Comparison of ENCODE assay signal across 25 cellular contexts in the genomic region with DNA sequence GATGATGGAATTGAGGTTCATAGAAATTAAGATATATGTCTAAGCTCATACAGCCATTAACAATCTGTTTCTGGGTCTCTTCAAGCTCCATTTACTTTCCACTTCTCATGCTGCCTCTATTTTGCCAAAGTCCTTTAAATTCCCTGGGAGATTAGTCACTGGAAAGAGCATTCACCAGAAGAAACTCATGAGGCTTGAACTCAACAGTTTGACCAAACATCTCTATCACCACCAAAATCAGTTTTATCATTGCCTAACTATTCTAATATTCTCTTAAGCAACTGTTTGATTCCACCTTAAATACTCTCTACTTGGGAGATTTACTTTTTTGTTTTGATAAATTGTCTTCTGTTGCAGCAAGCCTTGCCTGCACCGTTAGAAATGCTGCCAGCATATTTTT.
DNase-seq lines count a peak whose midpoint lies in the region; TF ChIP-seq lines count a peak whose summit lies in the region.
"Had no signal": no experiment of that assay in that cellular context is flagged by ENCODE, and none has a peak within 500 bp of the region (broad histone marks: within the 10 kb centered on the region; RNA-seq: fewer than 3 reads in every experiment).

No MANE protein-coding gene starts in this region.

- in situ Hi-C loops in GM23248 (cut with MboI) (no loop called here), astrocyte of the cerebellum (cut with HindIII; ENCODE audit: low sequenced_read_pairs) (no loop called here)

- H3F3A ChIP-seq in GM23248 (ENCODE audit: insufficient read depth) (0 out of 2 replicates have a peak, but pooled peaks cover 9% of the 10 kb centered on the region), smooth muscle cell (ENCODE audit: low read depth) (no peaks in the 10 kb centered on the region)

- peaks cover 6% of the 10 kb centered on the region for H3K9me3 Mint-ChIP-seq in activated naive CD4-positive, alpha-beta T cell treated with anti-CD3 and anti-CD28 coated beads for 36 hours

- H3K4me3 ChIP-seq in AG04449 (ENCODE audit: low read depth, low read length) = no peak overlapping the region
- no peak overlapping the region for H3K4me3 ChIP-seq in GM23248
- no peak overlapping the region for H3K4me3 ChIP-seq in astrocyte of the cerebellum (ENCODE audit: low read depth, low read length)
- no peak overlapping the region for H3K4me3 ChIP-seq in smooth muscle cell
- H3K4me3 ChIP-seq in right atrium auricular region = no peak overlapping the region
- H3K4me3 ChIP-seq: ovary, Peyer's patch, SJSA1, testis, vagina had no signal

- H3K9ac ChIP-seq in GM23248 = no peak overlapping the region
- no peak overlapping the region for H3K9ac ChIP-seq in smooth muscle cell (ENCODE audit: low read depth)

- H3K4me3 Mint-ChIP-seq in activated naive CD4-positive, alpha-beta T cell treated with anti-CD3 and anti-CD28 coated beads for 36 hours = no peak overlapping the region
- H3K4me3 Mint-ChIP-seq: natural killer cell had no signal

- H3K27ac ChIP-seq in GM23248 = no peak overlapping the region
- no peak overlapping the region for H3K27ac ChIP-seq in smooth muscle cell (ENCODE audit: low read depth)
- H3K27ac ChIP-seq in right atrium auricular region = no peak overlapping the region
- H3K27ac ChIP-seq: ovary, Peyer's patch, SJSA1, testis, vagina had no signal

- H2AFZ ChIP-seq in GM23248 = no peak overlapping the region
- no peak overlapping the region for H2AFZ ChIP-seq in smooth muscle cell (ENCODE audit: low read depth)

- H3K4me2 ChIP-seq in GM23248 (ENCODE audit: unreplicated experiment) (peak overlapping the region; percentile 19), smooth muscle cell (no peak overlapping the region)

- H3K36me3 ChIP-seq in GM23248 (ENCODE audit: low read depth) (no peaks in the 10 kb centered on the region), smooth muscle cell (ENCODE audit: low read depth) (no peaks in the 10 kb centered on the region), right atrium auricular region (no peaks in the 10 kb centered on the region)
- H3K36me3 ChIP-seq: ovary, Peyer's patch, SJSA1, vagina had no signal

- no peak overlapping the region for H3K27ac Mint-ChIP-seq in activated naive CD4-positive, alpha-beta T cell treated with anti-CD3 and anti-CD28 coated beads for 36 hours
- H3K27ac Mint-ChIP-seq: natural killer cell had no signal

- H3K36me3 Mint-ChIP-seq in activated naive CD4-positive, alpha-beta T cell treated with anti-CD3 and anti-CD28 coated beads for 36 hours (ENCODE audit: low read depth) = no peaks in the 10 kb centered on the region

- no peaks in the 10 kb centered on the region for H3K27me3 Mint-ChIP-seq in activated naive CD4-positive, alpha-beta T cell treated with anti-CD3 and anti-CD28 coated beads for 36 hours (ENCODE audit: low read depth)

- WGBS in GM23248 (ENCODE audit: low coverage in 1 of 2, low lambda C conversion rate in 2 of 2, missing lambda C conversion rate in 2 of 2), 2 experiments = 3 to 5% methylated on average over 1 of the region's 1 CpG
- 85% methylated on average over 1 of the region's 1 CpG for WGBS in smooth muscle cell (ENCODE audit: low lambda C conversion rate)

- CTCF ChIA-PET in AG04449 (lab: Yijun Ruan, JAX) = interaction anchor here (1.6 kb wide), 1 partner anchor 24 kb away, joined by 6 read pairs; no protein-coding TSS in a partner anchor
- CTCF ChIA-PET in activated naive CD4-positive, alpha-beta T cell treated with anti-CD3 and anti-CD28 coated beads for 36 hours (lab: Charles Lee) = no interaction called here

- H3K4me1 ChIP-seq in GM23248 (ENCODE audit: insufficient read depth) (peaks cover 13% of the 10 kb centered on the region; the same call in 1 of the 2 replicates), smooth muscle cell (ENCODE audit: low read depth) (no peaks in the 10 kb centered on the region), right atrium auricular region (no peaks in the 10 kb centered on the region)
- H3K4me1 ChIP-seq: Peyer's patch, testis, vagina had no signal

- intact Hi-C loops in activated naive CD4-positive, alpha-beta T cell treated with anti-CD3 and anti-CD28 coated beads for 36 hours (cut with micrococcal nuclease) = no loop called here

- H3K9me3 ChIP-seq in GM23248 (ENCODE audit: low read depth) (no peaks in the 10 kb centered on the region), smooth muscle cell (replicated peaks; ENCODE audit: low read depth) (no peaks in the 10 kb centered on the region), right atrium auricular region (no peaks in the 10 kb centered on the region)
- H3K9me3 ChIP-seq: ovary, Peyer's patch, SJSA1, testis, vagina had no signal

- H3K9me2 ChIP-seq in GM23248 (ENCODE audit: insufficient read depth) = no peaks in the 10 kb centered on the region; the same call in 1 of the 2 replicates

- no peak for TF ChIP-seq CTCF in AG04449 (IDR thresholded peaks at IDR 0.05; ENCODE audit: insufficient read depth, low read length, missing control alignments)
- TF ChIP-seq CTCF in astrocyte of the cerebellum (IDR thresholded peaks at IDR 0.05; ENCODE audit: low read depth, low read length, missing control alignments) = no peak
- no peak for TF ChIP-seq CTCF in smooth muscle cell (IDR thresholded peaks at IDR 0.05; ENCODE audit: borderline replicate concordance, insufficient read depth, poor library complexity, severe bottlenecking)
- TF ChIP-seq CTCF in right atrium auricular region (IDR thresholded peaks at IDR 0.05) = no peak

- H3K79me2 ChIP-seq in GM23248 (ENCODE audit: insufficient read depth) (no peaks in the 10 kb centered on the region), smooth muscle cell (ENCODE audit: low read depth) (no peaks in the 10 kb centered on the region)

- H3K27me3 ChIP-seq in GM23248 (replicated peaks; ENCODE audit: insufficient read depth) (no peaks in the 10 kb centered on the region), smooth muscle cell (ENCODE audit: low read depth) (no peaks in the 10 kb centered on the region), right atrium auricular region (no peaks in the 10 kb centered on the region)
- H3K27me3 ChIP-seq: ovary, Peyer's patch, SJSA1, testis, vagina had no signal

- DNase-seq in AG04449 (ENCODE audit: low read depth, low spot score) (peak; percentile 59), GM23248 (peak; percentile 75), astrocyte of the cerebellum (ENCODE audit: low read depth) (peak; percentile 27), hepatic stellate cell (ENCODE audit: low spot score) (peak; percentile 19), smooth muscle cell (lab: John Stamatoyannopoulos, UW; ENCODE audit: unreplicated experiment) (no peak), NCI-H1694 (lab: John Stamatoyannopoulos, UW) (no peak), right atrium auricular region (ENCODE audit: low spot score) (no peak)
- no peak for DNase-seq in activated naive CD4-positive, alpha-beta T cell treated with anti-CD3 and anti-CD28 coated beads for 36 hours
- DNase-seq: activated CD4-positive, alpha-beta T cell treated with anti-CD3 and anti-CD28 coated beads for 1 hour; activated naive CD4-positive, alpha-beta T cell treated with Interleukin-2 at 50 U/mL for 16 hours; activated T-cell treated with anti-CD3 and anti-CD28 coated beads, Interleukin-2, amount 50 U/mL, for 48 hours; cerebellar nuclear complex; hypothalamus; Kasumi-1; natural killer cell; NCI-H1048; NCI-H187; NCI-H526 treated with DMSO at 0.1 percent for 48 hours; ovary; Peyer's patch; stimulated activated CD4-positive, alpha-beta T cell treated with anti-CD3 and anti-CD28 coated beads, Interleukin-4, amount 100 ng/mL, for 1 hour; stimulated activated naive CD4-positive, alpha-beta T cell; testis had no signal

- POLR2A ChIA-PET in AG04449 (lab: Yijun Ruan, JAX) = no interaction called here

- H4K20me1 ChIP-seq in GM23248 (ENCODE audit: insufficient read depth) = no peaks in the 10 kb centered on the region
- H4K20me1 ChIP-seq in smooth muscle cell (ENCODE audit: low read depth) = no peaks in the 10 kb centered on the region

- no peaks in the 10 kb centered on the region for H3K4me1 Mint-ChIP-seq in activated naive CD4-positive, alpha-beta T cell treated with anti-CD3 and anti-CD28 coated beads for 36 hours (ENCODE audit: low read depth)
- H3K4me1 Mint-ChIP-seq: natural killer cell had no signal

Comparison
In these comparisons a context has a peak if more than half of its experiments do, and no peak if none do; other contexts are left out.
1. DNase-seq: peak in AG04449 (single experiment), GM23248 (single experiment), astrocyte of the cerebellum (single experiment) and hepatic stellate cell (single experiment); none in smooth muscle cell (single experiment), activated naive CD4-positive, alpha-beta T cell treated with anti-CD3 and anti-CD28 coated beads for 36 hours (single experiment), NCI-H1694 (single experiment) and right atrium auricular region (single experiment).